Comparison of ENCODE assay signal across 27 cellular contexts in the genomic region with DNA sequence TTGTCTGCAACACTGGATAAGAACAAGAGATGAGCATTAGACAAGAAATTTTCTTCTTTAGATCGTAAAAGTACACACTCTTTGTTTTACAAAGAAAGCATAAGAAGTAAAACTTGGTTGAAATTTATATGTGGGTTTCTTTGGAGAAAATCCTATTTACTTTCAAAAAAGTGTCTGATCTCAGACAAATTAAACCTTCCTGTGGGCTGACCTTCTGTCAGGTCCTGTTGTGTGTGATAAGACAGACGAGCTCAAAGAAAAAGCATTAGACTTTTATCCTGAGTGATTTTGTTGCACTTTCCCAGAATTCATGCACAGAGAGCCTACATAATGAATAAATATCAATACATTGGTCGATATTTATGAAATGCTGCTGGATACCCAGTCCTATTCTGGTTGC.
"Had no signal": no experiment of that assay in that cellular context is flagged by ENCODE, and none has a peak within 500 bp of the region (broad histone marks: within the 10 kb centered on the region; RNA-seq: fewer than 3 reads in every experiment).

No MANE protein-coding gene starts in this region.

- H3K4me3 Mint-ChIP-seq: naive thymus-derived CD4-positive, alpha-beta T cell; natural killer cell; nephron progenitor cell; stimulated activated effector memory CD8-positive, alpha-beta T cell treated with anti-CD3 and anti-CD28 coated beads, Interleukin-12 subunit alpha, Interleukin-12 subunit beta, amount 100 ng/mL, for 72 hours; stimulated activated naive B cell treated with anti-CD40 and anti-IgM and Interleukin-4, amounts not matched to agents 10 μg/mL and 1 μg/mL and 100 μg/mL, for 72 hours; stimulated activated naive CD8-positive, alpha-beta T cell treated with anti-CD3 and anti-CD28 coated beads, Interleukin-15, Interleukin-2, amounts not matched to agents 100 ng/mL and 50 ng/mL, for 24 hours; type B pancreatic cell had no signal

- H3K27ac ChIP-seq: ovary, parathyroid adenoma, psoas muscle, right lobe of liver, sigmoid colon, suprapubic skin, testis, tibial artery, transverse colon, upper lobe of right lung, uterus had no signal

- H3K9me3 Mint-ChIP-seq: nephron progenitor cell; stimulated activated effector memory CD8-positive, alpha-beta T cell treated with anti-CD3 and anti-CD28 coated beads, Interleukin-12 subunit alpha, Interleukin-12 subunit beta, amount 100 ng/mL, for 72 hours; stimulated activated naive B cell treated with anti-CD40 and anti-IgM and Interleukin-4, amounts not matched to agents 10 μg/mL and 1 μg/mL and 100 μg/mL, for 72 hours; type B pancreatic cell had no signal

- H3K27me3 Mint-ChIP-seq: progenitor cell of endocrine pancreas; stimulated activated naive B cell treated with anti-CD40 and anti-IgM and Interleukin-4, amounts not matched to agents 10 μg/mL and 1 μg/mL and 100 μg/mL, for 72 hours; stimulated activated naive CD8-positive, alpha-beta T cell treated with anti-CD3 and anti-CD28 coated beads, Interleukin-15, Interleukin-2, amounts not matched to agents 100 ng/mL and 50 ng/mL, for 24 hours; type B pancreatic cell had no signal

- H3K27ac Mint-ChIP-seq: naive thymus-derived CD4-positive, alpha-beta T cell; natural killer cell; nephron progenitor cell; progenitor cell of endocrine pancreas; stimulated activated effector memory CD8-positive, alpha-beta T cell treated with anti-CD3 and anti-CD28 coated beads, Interleukin-12 subunit alpha, Interleukin-12 subunit beta, amount 100 ng/mL, for 72 hours; stimulated activated naive B cell treated with anti-CD40 and anti-IgM and Interleukin-4, amounts not matched to agents 10 μg/mL and 1 μg/mL and 100 μg/mL, for 72 hours; stimulated activated naive CD8-positive, alpha-beta T cell treated with anti-CD3 and anti-CD28 coated beads, Interleukin-15, Interleukin-2, amounts not matched to agents 100 ng/mL and 50 ng/mL, for 24 hours; type B pancreatic cell had no signal

- ATAC-seq: naive thymus-derived CD4-positive, alpha-beta T cell; natural killer cell; psoas muscle; right cardiac atrium; right lobe of liver; stimulated activated effector memory CD8-positive, alpha-beta T cell treated with anti-CD3 and anti-CD28 coated beads, Interleukin-12 subunit alpha, Interleukin-12 subunit beta, amount 100 ng/mL, for 72 hours; stimulated activated naive B cell treated with anti-CD40 and anti-IgM and Interleukin-4, amounts not matched to agents 10 μg/mL and 1 μg/mL and 100 μg/mL, for 72 hours; upper lobe of right lung had no signal

- DNase-seq: naive thymus-derived CD4-positive, alpha-beta T cell; natural killer cell; nephron progenitor cell; ovary; posterior cingulate gyrus; psoas muscle; right cardiac atrium; right lobe of liver; sigmoid colon; small intestine; stimulated activated CD4-positive, alpha-beta T cell treated with anti-CD3 and anti-CD28 coated beads, Interleukin-15, amount 100 ng/mL, for 24 hours; stimulated activated CD4-positive, alpha-beta T cell treated with anti-CD3 and anti-CD28 coated beads, Interleukin-2, amount 100 ng/mL, for 24 hours; stimulated activated CD4-positive, alpha-beta T cell treated with anti-CD3 and anti-CD28 coated beads, Interleukin-2, amount 100 ng/mL, for 48 hours; stimulated activated CD4-positive, alpha-beta T cell treated with anti-CD3 and anti-CD28 coated beads, Interleukin-4, amount 100 ng/mL, for 24 hours; stimulated activated naive B cell treated with anti-CD40 and anti-IgM and Interleukin-4, amounts not matched to agents 10 μg/mL and 1 μg/mL and 100 μg/mL, for 72 hours; stimulated activated naive CD4-positive, alpha-beta T cell treated with Interleukin-2 at 50 U/mL for 16 hours; testis; tibial artery; transverse colon; upper lobe of right lung; uterus had no signal

- H3K36me3 Mint-ChIP-seq: naive thymus-derived CD4-positive, alpha-beta T cell; natural killer cell; stimulated activated effector memory CD8-positive, alpha-beta T cell treated with anti-CD3 and anti-CD28 coated beads, Interleukin-12 subunit alpha, Interleukin-12 subunit beta, amount 100 ng/mL, for 72 hours; stimulated activated naive B cell treated with anti-CD40 and anti-IgM and Interleukin-4, amounts not matched to agents 10 μg/mL and 1 μg/mL and 100 μg/mL, for 72 hours; type B pancreatic cell had no signal

- H3K4me1 Mint-ChIP-seq: naive thymus-derived CD4-positive, alpha-beta T cell; natural killer cell; nephron progenitor cell; stimulated activated effector memory CD8-positive, alpha-beta T cell treated with anti-CD3 and anti-CD28 coated beads, Interleukin-12 subunit alpha, Interleukin-12 subunit beta, amount 100 ng/mL, for 72 hours; stimulated activated naive B cell treated with anti-CD40 and anti-IgM and Interleukin-4, amounts not matched to agents 10 μg/mL and 1 μg/mL and 100 μg/mL, for 72 hours had no signal
